Comparison of ENCODE assay signal across 1 cellular context in genomic region chr19:2230029-2230531, GRCh38.
A peak's percentile ranks its signal among the peaks of the same experiment; 100 is the strongest.
TF ChIP-seq lines count a peak whose summit lies in the region.

No MANE protein-coding gene starts in this region.

TF ChIP-seq in endothelial cell of umbilical vein, 7 proteins besides CTCF, POLR2A, EP300 and RAD21:
- TF ChIP-seq POLR2AphosphoS5 (IDR thresholded peaks at IDR 0.05; ENCODE audit: insufficient read depth, low read depth, low read length) (peak; percentile 2), EZH2 (IDR thresholded peaks at IDR 0.05; ENCODE audit: borderline replicate concordance, low read depth, low read length, severe bottlenecking) (no peak)
